1 cellular context compared by ENCODE assay signal in genomic region chr19:5138606-5139594, GRCh38.
A peak's percentile ranks its signal among the peaks of the same experiment; 100 is the strongest.
TF ChIP-seq lines count a peak whose summit lies in the region.

No MANE protein-coding gene starts in this region.

TF ChIP-seq in K562, 482 proteins besides CTCF, POLR2A, EP300 and RAD21 (continued from another document):
- peak; percentile 63; the same call in 1 of the 2 replicates for TF ChIP-seq ZBTB40 (IDR thresholded peaks at IDR 0.05)
- no peak for TF ChIP-seq ZBTB40 (CRISPR knock-in tag; IDR thresholded peaks at IDR 0.05)
- no peak for TF ChIP-seq CC2D1A (IDR thresholded peaks at IDR 0.05)
- TF ChIP-seq ATF3 (IDR thresholded peaks at IDR 0.05): 0 out of 2 replicates have a peak, but pooled peaks have one; percentile 16
- TF ChIP-seq ATF3 (CRISPR knock-in tag; conservative IDR thresholded peaks at IDR 0.05): no peak
- TF ChIP-seq ATF1 (CRISPR knock-in tag; IDR thresholded peaks at IDR 0.05): no peak
- TF ChIP-seq ATF1 (tag; IDR thresholded peaks at IDR 0.05): peak; percentile 9; the same call in 1 of the 2 replicates
- TF ChIP-seq GABPA (tag; conservative IDR thresholded peaks at IDR 0.05; ENCODE audit: low read depth): peak; percentile 87
- peak in 1 of 2 experiments; percentile 12 for TF ChIP-seq E2F6 (IDR thresholded peaks at IDR 0.05; ENCODE audit: borderline replicate concordance in 1 of 2, extremely low read depth in 1 of 2, insufficient read depth in 1 of 2, insufficient read length in 1 of 2, low read depth in 1 of 2, low read length in 1 of 2, poor library complexity in 1 of 2, severe bottlenecking in 1 of 2)
- 0 out of 2 replicates have a peak, but pooled peaks have one; percentile 33 for TF ChIP-seq ZNF584 (CRISPR knock-in tag; IDR thresholded peaks at IDR 0.05; ENCODE audit: low read depth)
- peak; percentile 80 for TF ChIP-seq CREM (IDR thresholded peaks at IDR 0.05; ENCODE audit: low read depth)
- peak; percentile 61 for TF ChIP-seq MAX (CRISPR knock-in tag; IDR thresholded peaks at IDR 0.05)
- no peak for TF ChIP-seq TEAD1 (CRISPR knock-in tag; IDR thresholded peaks at IDR 0.05)
- 0 out of 2 replicates have a peak, but pooled peaks have one; percentile 36 for TF ChIP-seq ARID4B (CRISPR knock-in tag; IDR thresholded peaks at IDR 0.05)
- TF ChIP-seq FOXJ2 (tag; IDR thresholded peaks at IDR 0.05): no peak
- 0 out of 2 replicates have a peak, but pooled peaks have one; percentile 37 for TF ChIP-seq ZNF311 (CRISPR knock-in tag; IDR thresholded peaks at IDR 0.05)
- no peak for TF ChIP-seq HCFC1 (IDR thresholded peaks at IDR 0.05; ENCODE audit: low read depth, low read length)
- TF ChIP-seq ESRRA (IDR thresholded peaks at IDR 0.05; ENCODE audit: borderline replicate concordance, low read depth): peak; percentile 62; the same call in 1 of the 2 replicates
